In the genomic region with DNA sequence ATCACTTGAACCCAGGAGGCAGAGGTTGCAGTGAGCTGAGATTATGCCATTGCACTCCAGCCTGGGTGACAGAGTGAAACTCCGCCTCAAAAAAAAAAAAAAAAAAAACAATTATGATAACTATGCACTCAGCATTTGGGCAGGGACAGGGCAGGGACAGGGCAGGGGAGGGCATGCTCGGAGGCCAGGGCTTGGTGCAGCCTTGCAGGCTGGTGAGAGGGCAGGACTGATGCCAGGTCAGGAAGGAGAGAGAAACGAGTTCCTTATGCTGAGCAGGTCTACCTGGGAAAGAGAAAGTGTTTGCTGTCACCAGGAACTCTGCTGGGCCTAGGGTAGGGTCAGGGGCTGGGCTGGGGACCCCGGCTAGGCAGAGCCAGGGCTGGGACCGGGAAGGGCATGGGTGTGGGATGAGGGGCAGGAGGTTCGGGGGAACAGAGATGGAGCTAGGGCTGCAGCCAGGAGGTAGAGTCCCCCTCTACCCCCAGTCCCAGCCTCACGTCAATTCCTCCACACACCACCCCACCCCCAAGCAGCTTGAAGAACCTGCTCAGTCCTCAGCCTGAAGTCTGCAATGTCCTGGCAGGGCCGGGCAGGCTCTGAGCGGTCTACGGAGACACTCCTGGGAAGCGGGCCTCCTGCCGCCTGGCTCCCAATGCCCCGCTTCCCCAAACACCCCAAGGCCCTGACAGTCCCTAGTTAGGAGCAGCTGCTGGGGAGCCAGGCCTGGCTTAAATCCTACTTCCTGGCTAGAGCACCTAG, we compare ENCODE assay signal across 19 cellular contexts. TPM values are rescaled to one million over a fixed set of nuclear protein-coding genes. Genes with fewer than 3 reads are reported as not detected.
DNase-seq lines count a peak whose midpoint lies in the region; ATAC-seq and TF ChIP-seq lines count a peak whose summit lies in the region.
"Had no signal": no experiment of that assay in that cellular context is flagged by ENCODE, and none has a peak within 500 bp of the region (broad histone marks: within the 10 kb centered on the region; RNA-seq: fewer than 3 reads in every experiment).

No MANE protein-coding gene starts in this region.

- H3K4me3 Mint-ChIP-seq in neural crest cell = no peak overlapping the region
- H3K4me3 Mint-ChIP-seq: activated CD4-positive, alpha-beta memory T cell treated with anti-CD3 and anti-CD28 coated beads, Interleukin-2, amount 10 ng/mL, durations not matched to agents 7 days and 5 days; CD8-positive, alpha-beta memory T cell had no signal

- H3K9me3 Mint-ChIP-seq in neural crest cell = no peaks in the 10 kb centered on the region
- H3K9me3 Mint-ChIP-seq: activated CD4-positive, alpha-beta memory T cell treated with anti-CD3 and anti-CD28 coated beads, Interleukin-2, amount 10 ng/mL, durations not matched to agents 7 days and 5 days; CD8-positive, alpha-beta memory T cell had no signal

- H3K4me1 ChIP-seq in urinary bladder (ENCODE audit: insufficient read depth) = no peaks in the 10 kb centered on the region

- H3K27me3 Mint-ChIP-seq in neural crest cell (ENCODE audit: low read depth) = peaks cover 3% of the 10 kb centered on the region

- H3K27ac ChIP-seq in urinary bladder (ENCODE audit: low read depth) = peak overlapping the region; percentile 72
- H3K27ac ChIP-seq: ascending aorta had no signal

- peaks cover 51% of the 10 kb centered on the region for H3K4me1 Mint-ChIP-seq in neural crest cell

- intact Hi-C loops in Right ventricle myocardium inferior (cut with DNase I) (no loop called here), left cardiac atrium (cut with DNase I) (no loop called here)

- peak; percentile 40 for ATAC-seq in Right ventricle myocardium inferior
- ATAC-seq in left cardiac atrium = no peak
- peak; percentile 73 for ATAC-seq in esophagus mucosa
- ATAC-seq: GM12878; HCT116; stimulated activated naive CD8-positive, alpha-beta T cell treated with anti-CD3 and anti-CD28 coated beads, Interleukin-15, Interleukin-2, amounts not matched to agents 100 U/mL and 50 U/mL, for 24 hours had no signal

- TF ChIP-seq CTCF in neural crest cell (conservative IDR thresholded peaks at IDR 0.05) = no peak

- no peak for DNase-seq in Right ventricle myocardium inferior (ENCODE audit: missing footprints)
- no peak for DNase-seq in left cardiac atrium
- no peak for DNase-seq in neural crest cell (ENCODE audit: low read depth, low spot score)
- no peak for DNase-seq in 8988T
- no peak for DNase-seq in T-helper 1 cell
- DNase-seq in NCI-H146 (lab: John Stamatoyannopoulos, UW) = no peak
- DNase-seq: activated CD4-positive, alpha-beta memory T cell treated with anti-CD3 and anti-CD28 coated beads, Interleukin-2, amount 10 ng/mL, durations not matched to agents 7 days and 5 days; activated effector memory CD4-positive, alpha-beta T cell treated with Interleukin-2 at 50 U/mL for 16 hours; CD8-positive, alpha-beta memory T cell; NCI-H1105 treated with DMSO at 0.1 percent for 48 hours; NCI-H2227 treated with DMSO at 0.1 percent for 48 hours; nucleus accumbens; stimulated activated naive CD8-positive, alpha-beta T cell treated with anti-CD3 and anti-CD28 coated beads, Interleukin-15, Interleukin-2, amounts not matched to agents 100 U/mL and 50 U/mL, for 24 hours had no signal

- peak overlapping the region; percentile 71 for H3K27ac Mint-ChIP-seq in neural crest cell (ENCODE audit: unreplicated experiment)
- H3K27ac Mint-ChIP-seq: activated CD4-positive, alpha-beta memory T cell treated with anti-CD3 and anti-CD28 coated beads, Interleukin-2, amount 10 ng/mL, durations not matched to agents 7 days and 5 days had no signal

- H3K36me3 Mint-ChIP-seq in neural crest cell (ENCODE audit: low read depth) = no peaks in the 10 kb centered on the region

- peak overlapping the region; percentile 6 for H3K4me3 ChIP-seq in urinary bladder (ENCODE audit: low read depth, low read length)
- H3K4me3 ChIP-seq: ascending aorta, GM12878 had no signal

- H3K36me3 ChIP-seq in urinary bladder (ENCODE audit: insufficient read depth) = no peaks in the 10 kb centered on the region
- H3K36me3 ChIP-seq: ascending aorta had no signal

- 79% methylated on average over 13 of the region's 13 CpGs for WGBS in urinary bladder

RNA-seq across cellular contexts. Expression of a gene that starts 2.8 kb away (rescaled TPM):
- total RNA-seq in Right ventricle myocardium inferior = 2.3 TPM
- total RNA-seq in left cardiac atrium = 1 to 10 TPM; 1.5 to 3.6 TPM
- 736 TPM for total RNA-seq in esophagus mucosa
- total RNA-seq in neural crest cell = 2.5 and 2.8 TPM in 2 replicates
- total RNA-seq in urinary bladder = 62.3 TPM
- 170 TPM for polyA plus RNA-seq in urinary bladder
- total RNA-seq: activated CD4-positive, alpha-beta memory T cell treated with anti-CD3 and anti-CD28 coated beads, Interleukin-2, amount 10 ng/mL, durations not matched to agents 7 days and 5 days; ascending aorta; CD8-positive, alpha-beta memory T cell; dermis microvascular lymphatic vessel endothelial cell had no signal
- polyA plus RNA-seq: CD8-positive, alpha-beta memory T cell had no signal

RNA-seq across cellular contexts. Expression of a gene that starts 16.4 kb away (rescaled TPM):
- total RNA-seq in Right ventricle myocardium inferior (10.0 TPM), left cardiac atrium (10 to 100 TPM; 11.6 to 17.9 TPM), esophagus mucosa (1.4 TPM), neural crest cell (15.9 and 16.1 TPM in 2 replicates), urinary bladder (5.9 TPM)
- polyA plus RNA-seq in urinary bladder = 48.4 TPM
- total RNA-seq: dermis microvascular lymphatic vessel endothelial cell, GM12878 had no signal
- polyA plus RNA-seq: CD8-positive, alpha-beta memory T cell had no signal

RNA-seq across cellular contexts. Expression of a gene that starts 20.2 kb away (rescaled TPM):
- 556 TPM for total RNA-seq in Right ventricle myocardium inferior
- total RNA-seq in left cardiac atrium = 100 to 1,000 TPM; 297 to 393 TPM
- total RNA-seq in esophagus mucosa = 2.1 TPM
- 4.2 and 6.5 TPM in 2 replicates for total RNA-seq in neural crest cell
- 26.9 TPM for total RNA-seq in urinary bladder
- polyA plus RNA-seq in urinary bladder = 121 TPM
- total RNA-seq: CD8-positive, alpha-beta memory T cell; dermis microvascular lymphatic vessel endothelial cell had no signal

RNA-seq across cellular contexts. Expression of a gene that starts 24.6 kb away (rescaled TPM):
- total RNA-seq in Right ventricle myocardium inferior (not detected), left cardiac atrium (not detected), esophagus mucosa (not detected), neural crest cell (1.1 and 1.4 TPM in 2 replicates), urinary bladder (0.26 TPM)
- polyA plus RNA-seq in urinary bladder = 0.57 TPM
- total RNA-seq: ascending aorta, dermis microvascular lymphatic vessel endothelial cell had no signal

RNA-seq across cellular contexts. Expression of a gene that starts 36.1 kb away (rescaled TPM):
- 23.5 TPM for total RNA-seq in Right ventricle myocardium inferior
- 10 to 100 TPM; 35.5 to 46.7 TPM for total RNA-seq in left cardiac atrium
- 114 TPM for total RNA-seq in esophagus mucosa
- total RNA-seq in neural crest cell = 13.3 and 17.0 TPM in 2 replicates
- total RNA-seq in urinary bladder = 6.6 TPM
- polyA plus RNA-seq in urinary bladder = 105 TPM

Comparison
In these comparisons a context has a peak if more than half of its experiments do, and no peak if none do; other contexts are left out.
1. ATAC-seq: peak in Right ventricle myocardium inferior (single experiment) and esophagus mucosa (single experiment); none in left cardiac atrium (0 of 2).
2. RNA of a gene that starts 2.8 kb away (total RNA-seq): 736 TPM in esophagus mucosa (single experiment) and 62.3 TPM in urinary bladder (single experiment); 1.5 to 3.6 TPM in left cardiac atrium, 2.5 to 2.8 TPM in neural crest cell and 2.3 TPM in Right ventricle myocardium inferior (single experiment); every median in the first group is over 10 times any median in the second.
3. RNA of a gene that starts 20.2 kb away (total RNA-seq): 556 TPM in Right ventricle myocardium inferior (single experiment) and 297 to 393 TPM in left cardiac atrium; 26.9 TPM in urinary bladder (single experiment), 4.2 to 6.5 TPM in neural crest cell and 2.1 TPM in esophagus mucosa (single experiment); every median in the first group is over 10 times any median in the second.